In genomic region chr5:107670028-107670926, GRCh38 we compare ENCODE assay signal across 8 cellular contexts. TPM values are rescaled to one million over a fixed set of nuclear protein-coding genes. Genes with fewer than 3 reads are reported as not detected.
DNase-seq lines count a peak whose midpoint lies in the region; ATAC-seq, FAIRE-seq and TF ChIP-seq lines count a peak whose summit lies in the region.

No MANE protein-coding gene starts in this region.

- H2AK5ac ChIP-seq in mesenchymal stem cell (ENCODE audit: low read length, severe bottlenecking), result no peak overlapping the region

- H3K4me2 ChIP-seq in mesenchymal stem cell (ENCODE audit: low read length, poor library complexity, severe bottlenecking), result peak overlapping the region; percentile 91

- DNase-seq in D341Med (ENCODE audit: low spot score) (peak; percentile 74), H54 (ENCODE audit: insufficient read length, low spot score) (peak; percentile 32), Peyer's patch (peak in 1 of 3 donors; percentile 50), dorsolateral prefrontal cortex (peak in 4 of 10 donors; percentile 4 to 47 (median 30)), mesenchymal stem cell (peak; percentile 58), upper lobe of left lung (peak in 1 of 2 donors; percentile 88), OCI-M1 (lab: John Stamatoyannopoulos, UW) (no peak)

- H2BK12ac ChIP-seq in mesenchymal stem cell (ENCODE audit: low read length in 2 of 2), result peak overlapping the region in 1 of 2 experiments; percentile 60

- H2BK5ac ChIP-seq in mesenchymal stem cell (ENCODE audit: low read depth, low read length, poor library complexity, severe bottlenecking), result peak overlapping the region; percentile 87

- H3K14ac ChIP-seq in mesenchymal stem cell (ENCODE audit: low read length in 2 of 2), result peak overlapping the region in 1 of 2 experiments; percentile 87

- ATAC-seq in upper lobe of left lung (ENCODE audit: low FRiP score in 2 of 2), result peak; percentile 2 to 7
- no peak for ATAC-seq in HG02840 (IDR thresholded peaks at IDR 0.05; ENCODE audit: low FRiP score, unreplicated experiment)

- peak overlapping the region; percentile 73 for H4K91ac ChIP-seq in mesenchymal stem cell (ENCODE audit: low read length)

- H3K9me3 ChIP-seq in Peyer's patch (no peaks in the 10 kb centered on the region), mesenchymal stem cell (ENCODE audit: control insufficient read depth, low read length) (no peaks in the 10 kb centered on the region), upper lobe of left lung (no peaks in the 10 kb centered on the region)

- no peak for TF ChIP-seq EP300 in upper lobe of left lung (IDR thresholded peaks at IDR 0.05)

- no peaks in the 10 kb centered on the region for H3K79me1 ChIP-seq in mesenchymal stem cell (replicated peaks; ENCODE audit: low read length, poor library complexity, severe bottlenecking)

- intact Hi-C loops in dorsolateral prefrontal cortex (cut with DNase I), result loop anchor here (10.0 kb wide), 2 partner anchors 95 to 605 kb away; no protein-coding TSS in a partner anchor

- H4K8ac ChIP-seq in mesenchymal stem cell (ENCODE audit: low read length), result peak overlapping the region; percentile 39

- H3K4me3 ChIP-seq in Peyer's patch (peak overlapping the region; percentile 35 to 58 (median 52)), dorsolateral prefrontal cortex (peak overlapping the region; percentile 46 to 83 (median 71)), mesenchymal stem cell (ENCODE audit: insufficient read depth in 1 of 2, low read depth in 1 of 2, low read length in 2 of 2) (peak overlapping the region; percentile 88 to 96), upper lobe of left lung (peak overlapping the region; percentile 30 to 67 (median 57))

- H2AFZ ChIP-seq in mesenchymal stem cell (ENCODE audit: low read depth, low read length), result peak overlapping the region; percentile 36

- under 1% methylated on average over 63 of the region's 79 CpGs for WGBS in mesenchymal stem cell
- 2% methylated on average over 35 to 70 of the region's 79 CpGs for WGBS in upper lobe of left lung, 2 donors

- peak overlapping the region; percentile 90 for H2BK120ac ChIP-seq in mesenchymal stem cell (ENCODE audit: low read depth, low read length)

- H3K9ac ChIP-seq in mesenchymal stem cell (ENCODE audit: low read length), result peak overlapping the region; percentile 89

- H3K27ac ChIP-seq in Peyer's patch, result peak overlapping the region in 2 of 4 donors; percentile 28 to 68
- peak overlapping the region in 56 of 59 donors; percentile 34 to 94 (median 80) for H3K27ac ChIP-seq in dorsolateral prefrontal cortex
- peak overlapping the region; percentile 83 for H3K27ac ChIP-seq in mesenchymal stem cell (ENCODE audit: low read length, poor library complexity, severe bottlenecking)
- H3K27ac ChIP-seq in upper lobe of left lung, result peak overlapping the region in 3 of 4 donors; percentile 5 to 82 (median 60)

- peak overlapping the region in 1 of 2 experiments; percentile 91 for H3K4ac ChIP-seq in mesenchymal stem cell (ENCODE audit: low read depth in 1 of 2, low read length in 2 of 2)

- H3K23ac ChIP-seq in mesenchymal stem cell (ENCODE audit: low read length in 2 of 2), result no peak overlapping the region

- H3K18ac ChIP-seq in mesenchymal stem cell (ENCODE audit: low read depth in 1 of 2, low read length in 2 of 2), result peak overlapping the region; percentile 74 to 92

- FAIRE-seq in H54 (lab: Jason Lieb, UNC), result no peak

- H3K36me3 ChIP-seq in Peyer's patch (no peaks in the 10 kb centered on the region), mesenchymal stem cell (ENCODE audit: control insufficient read depth in 1 of 2, insufficient read depth in 2 of 2, low read depth in 1 of 2, low read length in 2 of 2) (no peaks in the 10 kb centered on the region), upper lobe of left lung (no peaks in the 10 kb centered on the region)

- peak overlapping the region; percentile 89 for H2BK15ac ChIP-seq in mesenchymal stem cell (ENCODE audit: low read depth, poor library complexity, severe bottlenecking)

- TF ChIP-seq CTCF in Peyer's patch (IDR thresholded peaks at IDR 0.05) (no peak), dorsolateral prefrontal cortex (IDR thresholded peaks at IDR 0.05 in 54 of 56, conservative IDR thresholded peaks at IDR 0.05 in 2 of 56; ENCODE audit: low read depth in 1 of 56, partially characterized antibody in 56 of 56) (no peak), upper lobe of left lung (IDR thresholded peaks at IDR 0.05) (no peak)

- TF ChIP-seq POLR2A in H54 (IDR thresholded peaks at IDR 0.05; ENCODE audit: low read depth, low read length), result 0 out of 2 replicates have a peak, but pooled peaks have one; percentile 5
- no peak for TF ChIP-seq POLR2A in Peyer's patch (IDR thresholded peaks at IDR 0.05)
- peak in 1 of 4 donors; percentile 14 for TF ChIP-seq POLR2A in upper lobe of left lung (IDR thresholded peaks at IDR 0.05)

- H3K4me1 ChIP-seq in Peyer's patch, result peaks cover 0 to 42% (median 7%) of the 10 kb centered on the region in 4 donors
- H3K4me1 ChIP-seq in mesenchymal stem cell (ENCODE audit: control insufficient read depth, insufficient read depth, low read depth, low read length), result peaks cover 1% of the 10 kb centered on the region
- peaks cover 32 to 50% (median 37%) of the 10 kb centered on the region in 4 donors for H3K4me1 ChIP-seq in upper lobe of left lung

- H3K27me3 ChIP-seq in Peyer's patch (no peaks in the 10 kb centered on the region), dorsolateral prefrontal cortex (peaks cover 0 to 25% (median 0%) of the 10 kb centered on the region in 45 donors), mesenchymal stem cell (ENCODE audit: control insufficient read depth in 1 of 2, insufficient read depth in 1 of 2, low read length in 2 of 2) (no peaks in the 10 kb centered on the region), upper lobe of left lung (peaks cover 0 to 29% (median 13%) of the 10 kb centered on the region in 4 donors)

RNA-seq across cellular contexts. Expression of gene EFNA5, which starts 0.5 kb away (rescaled TPM):
- total RNA-seq in Peyer's patch, result 10 to 100 TPM in 1 of 4 donors, 1 to 10 TPM in 2, not detected in 1; 1.1 to 27.5 (median 1.1) TPM
- total RNA-seq in dorsolateral prefrontal cortex, result 10 to 100 TPM; 29.9 to 90.2 (median 56.1) TPM
- 3.6 TPM for polyA plus RNA-seq in mesenchymal stem cell (2013, experiment 1 of 2)
- polyA plus RNA-seq in mesenchymal stem cell (2013, experiment 2 of 2), result 4.0 TPM
- total RNA-seq in upper lobe of left lung, result 10 to 100 TPM in 2 of 6 donors, 1 to 10 TPM in 4; 4.1 to 41.9 (median 7.3) TPM
